ENCODE assay signal across 20 cellular contexts in genomic region chr4:93809773-93810172, GRCh38. TPM values are rescaled to one million over a fixed set of nuclear protein-coding genes. Genes with fewer than 3 reads are reported as not detected.
"Had no signal": no experiment of that assay in that cellular context is flagged by ENCODE, and none has a peak within 500 bp of the region (broad histone marks: within the 10 kb centered on the region; RNA-seq: fewer than 3 reads in every experiment).

No MANE protein-coding gene starts in this region.

- ATAC-seq: foreskin keratinocyte; stimulated activated naive CD8-positive, alpha-beta T cell treated with anti-CD3 and anti-CD28 coated beads, Interleukin-15, amount 100 ng/mL, for 72 hours had no signal

- H3K36me3 ChIP-seq: brain microvascular endothelial cell, thoracic aorta had no signal

- H3K4me3 ChIP-seq: coronary artery, SK-N-MC, skin epidermis, thoracic aorta had no signal

- H3K27ac ChIP-seq: brain microvascular endothelial cell, coronary artery, foreskin keratinocyte, SK-N-MC, skin epidermis, thoracic aorta had no signal

- H3K27me3 ChIP-seq: brain microvascular endothelial cell had no signal

- H3K9me3 ChIP-seq: thoracic aorta had no signal

- H3K4me1 ChIP-seq: foreskin keratinocyte had no signal

- DNase-seq: activated CD4-positive, alpha-beta memory T cell treated with anti-CD3 and anti-CD28 coated beads for 36 hours; activated CD4-positive, alpha-beta T cell treated with anti-CD3 and anti-CD28 coated beads for 4 hours; activated naive CD8-positive, alpha-beta T cell treated with anti-CD3 and anti-CD28 coated beads for 36 hours; brain microvascular endothelial cell; foreskin keratinocyte; posterior cingulate gyrus; retina; stimulated activated CD4-positive, alpha-beta T cell treated with anti-CD3 and anti-CD28 coated beads, Interleukin-15, amount 100 ng/mL, for 24 hours; stimulated activated CD4-positive, alpha-beta T cell treated with anti-CD3 and anti-CD28 coated beads, Interleukin-2, amount 100 ng/mL, for 48 hours; stimulated activated naive CD8-positive, alpha-beta T cell treated with anti-CD3 and anti-CD28 coated beads, Interleukin-15, amount 100 ng/mL, for 72 hours had no signal

RNA-seq across cellular contexts. Expression of gene ATOH1, which starts 18.8 kb away (rescaled TPM):
- total RNA-seq: activated CD4-positive, alpha-beta memory T cell treated with anti-CD3 and anti-CD28 coated beads for 36 hours; activated naive CD8-positive, alpha-beta T cell treated with anti-CD3 and anti-CD28 coated beads for 36 hours; epithelial cell of proximal tubule; fibroblast of lung; foreskin keratinocyte; kidney epithelial cell; lower leg skin; mesenteric fat pad; thoracic aorta; urinary bladder had no signal
- polyA plus RNA-seq: fibroblast of lung, foreskin keratinocyte, urinary bladder had no signal
